ENCODE assay signal across 16 cellular contexts in genomic region chr5:88842784-88843183, GRCh38.
"Had no signal": no experiment of that assay in that cellular context is flagged by ENCODE, and none has a peak within 500 bp of the region (broad histone marks: within the 10 kb centered on the region; RNA-seq: fewer than 3 reads in every experiment).

No MANE protein-coding gene starts in this region.

- H3K4me3 ChIP-seq: esophagus muscularis mucosa, heart left ventricle, left lung, ovary, transverse colon had no signal

- H3K27ac ChIP-seq: esophagus muscularis mucosa, heart left ventricle, left lung, transverse colon had no signal

- DNase-seq: activated CD4-positive, alpha-beta memory T cell treated with anti-CD3 and anti-CD28 coated beads for 36 hours; activated CD4-positive, alpha-beta T cell treated with anti-CD3 and anti-CD28 coated beads for 1 hour; activated naive CD8-positive, alpha-beta T cell treated with anti-CD3 and anti-CD28 coated beads, Interleukin-2, amount 10 ng/mL, durations not matched to agents 7 days and 5 days; activated T-cell treated with anti-CD3 and anti-CD28 coated beads, Interleukin-2, amount 50 U/mL, for 72 hours; foreskin melanocyte; heart left ventricle; islet precursor cell; left lung; mesendoderm; ovary; retina; small intestine; stimulated activated naive B cell treated with anti-CD40 and anti-IgM and Interleukin-4, amounts not matched to agents 10 μg/mL and 1 μg/mL and 100 μg/mL, for 72 hours; transverse colon had no signal

- H3K36me3 ChIP-seq: esophagus muscularis mucosa, heart left ventricle, left lung, ovary, transverse colon had no signal

- ATAC-seq: activated T-cell treated with anti-CD3 and anti-CD28 coated beads, Interleukin-2, amount 50 U/mL, for 72 hours; left lung; stimulated activated naive B cell treated with anti-CD40 and anti-IgM and Interleukin-4, amounts not matched to agents 10 μg/mL and 1 μg/mL and 100 μg/mL, for 72 hours had no signal

- H3K27me3 ChIP-seq: esophagus muscularis mucosa, heart left ventricle, left lung, ovary, transverse colon had no signal

- FAIRE-seq: astrocyte had no signal

- H3K9me3 ChIP-seq: esophagus muscularis mucosa, heart left ventricle, left lung, ovary, transverse colon had no signal
